Comparison of ENCODE assay signal across 11 cellular contexts in genomic region chr2:158724803-158725271, GRCh38.
DNase-seq lines count a peak whose midpoint lies in the region; ATAC-seq and FAIRE-seq lines count a peak whose summit lies in the region.
"Had no signal": no experiment of that assay in that cellular context is flagged by ENCODE, and none has a peak within 500 bp of the region (broad histone marks: within the 10 kb centered on the region; RNA-seq: fewer than 3 reads in every experiment).

No MANE protein-coding gene starts in this region.

- H3K4me1 ChIP-seq in small intestine (ENCODE audit: control insufficient read depth in 2 of 2, insufficient read depth in 1 of 2, low read depth in 1 of 2, low read length in 1 of 2) = peaks cover 0 to 6% of the 10 kb centered on the region in 2 donors

- no peaks in the 10 kb centered on the region for H3K36me3 ChIP-seq in small intestine (ENCODE audit: control insufficient read depth in 2 of 2, insufficient read depth in 2 of 2, low read length in 2 of 2)

- H3K9me3 ChIP-seq in small intestine (ENCODE audit: control insufficient read depth, low read depth) = no peaks in the 10 kb centered on the region

- intact Hi-C loops in head of caudate nucleus (cut with DNase I) = loop anchor here (5.0 to 10.0 kb wide), 3 partner anchors 38 to 540 kb away; partner anchors contain the start of genes CCDC148 and PKP4

- peak overlapping the region in 1 of 2 donors; percentile 29 for H3K27ac ChIP-seq in small intestine (ENCODE audit: low read depth in 1 of 2, low read length in 1 of 2)

- ATAC-seq in esophagus mucosa (peak; percentile 62), HG02938 (IDR thresholded peaks at IDR 0.05; ENCODE audit: unreplicated experiment) (no peak)

- peak; percentile 63 for DNase-seq in NCI-H1105 (lab: John Stamatoyannopoulos, UW)
- DNase-seq in NCI-H1105 treated with DMSO at 0.1 percent for 48 hours (lab: John Stamatoyannopoulos, UW) = no peak
- DNase-seq in NCI-H524 treated with DMSO at 0.1 percent for 48 hours (lab: John Stamatoyannopoulos, UW) = peak; percentile 70
- DNase-seq in small intestine = peak; percentile 83
- DNase-seq in SKM-1 (lab: John Stamatoyannopoulos, UW; ENCODE audit: unreplicated experiment) = no peak
- DNase-seq in head of caudate nucleus = no peak
- DNase-seq: GOT3, Kasumi-1, retina had no signal

- no peak overlapping the region for H3K4me3 ChIP-seq in small intestine (ENCODE audit: low read depth in 1 of 2, low read length in 2 of 2)

- no peak for FAIRE-seq in small intestine (lab: Jason Lieb, UNC)

- no peaks in the 10 kb centered on the region for H3K27me3 ChIP-seq in small intestine (ENCODE audit: control insufficient read depth in 2 of 2, insufficient read depth in 2 of 2, low read length in 2 of 2)

- whole genome bisulfite sequencing in small intestine, 3 donors = 21 to 47% (median 31%) methylated on average over 5 of the region's 5 CpGs

Comparison
In these comparisons a context has a peak if more than half of its experiments do, and no peak if none do; other contexts are left out.
1. DNase-seq: peak in NCI-H1105 (single experiment), NCI-H524 treated with DMSO at 0.1 percent for 48 hours (single experiment) and small intestine (single experiment); none in NCI-H1105 treated with DMSO at 0.1 percent for 48 hours (single experiment), SKM-1 (single experiment) and head of caudate nucleus (0 of 42).